ENCODE assay signal across 2 cellular contexts in the genomic region with DNA sequence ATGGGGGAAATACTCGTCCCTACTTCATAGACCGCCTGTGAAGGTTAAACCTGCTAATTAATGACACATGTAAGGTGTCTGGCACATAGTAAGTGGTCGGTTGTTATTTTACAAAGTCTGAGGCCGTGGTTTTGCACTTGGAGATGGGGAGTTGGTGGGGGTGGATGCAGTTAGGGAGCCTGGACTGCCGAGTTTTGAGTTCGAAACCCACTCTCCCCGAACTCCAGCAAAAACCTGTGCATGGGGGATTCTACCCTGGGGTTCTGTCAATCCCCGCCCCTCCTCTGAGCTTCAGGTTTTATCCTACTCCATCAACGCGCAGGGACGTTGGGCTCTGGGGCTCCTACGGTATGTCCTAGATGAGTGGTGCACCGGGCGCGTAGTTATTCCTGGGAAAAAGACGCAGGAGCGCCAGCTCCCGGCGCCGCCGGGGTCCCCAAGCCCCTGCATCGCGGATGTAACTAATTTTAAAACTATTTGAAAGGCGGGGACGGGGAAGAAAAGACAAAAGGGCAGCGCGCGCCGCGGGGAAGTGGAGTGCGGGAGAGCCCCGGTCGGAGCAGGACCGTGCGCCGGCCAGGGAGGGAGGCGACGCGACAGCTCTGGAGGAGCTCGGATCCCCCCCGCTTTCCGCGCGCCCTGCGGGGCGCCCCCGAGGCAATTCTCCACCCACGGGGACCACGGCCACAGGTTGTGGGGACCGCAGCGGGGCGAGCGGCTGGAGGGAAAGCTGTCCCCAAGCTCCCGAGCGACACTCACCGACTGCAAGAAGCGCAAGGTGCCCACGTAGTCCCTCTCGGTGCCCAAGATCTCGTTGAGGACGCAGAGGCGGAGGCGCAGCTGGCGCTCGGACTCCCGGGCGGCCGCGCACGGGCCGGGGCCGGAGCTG.
TF ChIP-seq lines count a peak whose summit lies in the region.

No MANE protein-coding gene starts in this region.

TF ChIP-seq in GM12878, 131 proteins besides CTCF, POLR2A, EP300 and RAD21 (continues in another document):
- TF ChIP-seq NR2C1 (IDR thresholded peaks at IDR 0.05) (no peak), IKZF1 (conservative IDR thresholded peaks at IDR 0.05) (peak; percentile 60), LARP7 (IDR thresholded peaks at IDR 0.05) (peak; percentile 79; the same call in 1 of the 2 replicates), JUND (IDR thresholded peaks at IDR 0.05; ENCODE audit: low read depth, low read length) (no peak), RFX5 (IDR thresholded peaks at IDR 0.05; ENCODE audit: low read depth, low read length) (no peak), POU2F2 (IDR thresholded peaks at IDR 0.05; ENCODE audit: borderline replicate concordance, low read depth, low read length) (no peak), SIX5 (IDR thresholded peaks at IDR 0.05; ENCODE audit: low read depth, low read length, severe bottlenecking) (no peak), ZNF622 (IDR thresholded peaks at IDR 0.05) (no peak), SREBF2 (IDR thresholded peaks at IDR 0.05; ENCODE audit: low read length) (no peak), HDAC6 (IDR thresholded peaks at IDR 0.05; ENCODE audit: unreplicated experiment) (peak; percentile 61), ZNF274 (IDR thresholded peaks at IDR 0.05; ENCODE audit: insufficient read depth, insufficient read length) (no peak), TARDBP (IDR thresholded peaks at IDR 0.05; ENCODE audit: borderline replicate concordance) (no peak), RCOR1 (conservative IDR thresholded peaks at IDR 0.05; ENCODE audit: low read depth, low read length) (no peak), ZZZ3 (IDR thresholded peaks at IDR 0.05; ENCODE audit: control insufficient read depth, insufficient read length, low read depth) (no peak)
- TF ChIP-seq, protein P1, sequence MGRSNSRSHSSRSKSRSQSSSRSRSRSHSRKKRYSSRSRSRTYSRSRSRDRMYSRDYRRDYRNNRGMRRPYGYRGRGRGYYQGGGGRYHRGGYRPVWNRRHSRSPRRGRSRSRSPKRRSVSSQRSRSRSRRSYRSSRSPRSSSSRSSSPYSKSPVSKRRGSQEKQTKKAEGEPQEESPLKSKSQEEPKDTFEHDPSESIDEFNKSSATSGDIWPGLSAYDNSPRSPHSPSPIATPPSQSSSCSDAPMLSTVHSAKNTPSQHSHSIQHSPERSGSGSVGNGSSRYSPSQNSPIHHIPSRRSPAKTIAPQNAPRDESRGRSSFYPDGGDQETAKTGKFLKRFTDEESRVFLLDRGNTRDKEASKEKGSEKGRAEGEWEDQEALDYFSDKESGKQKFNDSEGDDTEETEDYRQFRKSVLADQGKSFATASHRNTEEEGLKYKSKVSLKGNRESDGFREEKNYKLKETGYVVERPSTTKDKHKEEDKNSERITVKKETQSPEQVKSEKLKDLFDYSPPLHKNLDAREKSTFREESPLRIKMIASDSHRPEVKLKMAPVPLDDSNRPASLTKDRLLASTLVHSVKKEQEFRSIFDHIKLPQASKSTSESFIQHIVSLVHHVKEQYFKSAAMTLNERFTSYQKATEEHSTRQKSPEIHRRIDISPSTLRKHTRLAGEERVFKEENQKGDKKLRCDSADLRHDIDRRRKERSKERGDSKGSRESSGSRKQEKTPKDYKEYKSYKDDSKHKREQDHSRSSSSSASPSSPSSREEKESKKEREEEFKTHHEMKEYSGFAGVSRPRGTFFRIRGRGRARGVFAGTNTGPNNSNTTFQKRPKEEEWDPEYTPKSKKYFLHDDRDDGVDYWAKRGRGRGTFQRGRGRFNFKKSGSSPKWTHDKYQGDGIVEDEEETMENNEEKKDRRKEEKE (IDR thresholded peaks at IDR 0.05), result no peak
- TF ChIP-seq, protein P2, sequence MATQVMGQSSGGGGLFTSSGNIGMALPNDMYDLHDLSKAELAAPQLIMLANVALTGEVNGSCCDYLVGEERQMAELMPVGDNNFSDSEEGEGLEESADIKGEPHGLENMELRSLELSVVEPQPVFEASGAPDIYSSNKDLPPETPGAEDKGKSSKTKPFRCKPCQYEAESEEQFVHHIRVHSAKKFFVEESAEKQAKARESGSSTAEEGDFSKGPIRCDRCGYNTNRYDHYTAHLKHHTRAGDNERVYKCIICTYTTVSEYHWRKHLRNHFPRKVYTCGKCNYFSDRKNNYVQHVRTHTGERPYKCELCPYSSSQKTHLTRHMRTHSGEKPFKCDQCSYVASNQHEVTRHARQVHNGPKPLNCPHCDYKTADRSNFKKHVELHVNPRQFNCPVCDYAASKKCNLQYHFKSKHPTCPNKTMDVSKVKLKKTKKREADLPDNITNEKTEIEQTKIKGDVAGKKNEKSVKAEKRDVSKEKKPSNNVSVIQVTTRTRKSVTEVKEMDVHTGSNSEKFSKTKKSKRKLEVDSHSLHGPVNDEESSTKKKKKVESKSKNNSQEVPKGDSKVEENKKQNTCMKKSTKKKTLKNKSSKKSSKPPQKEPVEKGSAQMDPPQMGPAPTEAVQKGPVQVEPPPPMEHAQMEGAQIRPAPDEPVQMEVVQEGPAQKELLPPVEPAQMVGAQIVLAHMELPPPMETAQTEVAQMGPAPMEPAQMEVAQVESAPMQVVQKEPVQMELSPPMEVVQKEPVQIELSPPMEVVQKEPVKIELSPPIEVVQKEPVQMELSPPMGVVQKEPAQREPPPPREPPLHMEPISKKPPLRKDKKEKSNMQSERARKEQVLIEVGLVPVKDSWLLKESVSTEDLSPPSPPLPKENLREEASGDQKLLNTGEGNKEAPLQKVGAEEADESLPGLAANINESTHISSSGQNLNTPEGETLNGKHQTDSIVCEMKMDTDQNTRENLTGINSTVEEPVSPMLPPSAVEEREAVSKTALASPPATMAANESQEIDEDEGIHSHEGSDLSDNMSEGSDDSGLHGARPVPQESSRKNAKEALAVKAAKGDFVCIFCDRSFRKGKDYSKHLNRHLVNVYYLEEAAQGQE (IDR thresholded peaks at IDR 0.05; ENCODE audit: low read depth, low read length), result no peak
- TF ChIP-seq, protein P3, sequence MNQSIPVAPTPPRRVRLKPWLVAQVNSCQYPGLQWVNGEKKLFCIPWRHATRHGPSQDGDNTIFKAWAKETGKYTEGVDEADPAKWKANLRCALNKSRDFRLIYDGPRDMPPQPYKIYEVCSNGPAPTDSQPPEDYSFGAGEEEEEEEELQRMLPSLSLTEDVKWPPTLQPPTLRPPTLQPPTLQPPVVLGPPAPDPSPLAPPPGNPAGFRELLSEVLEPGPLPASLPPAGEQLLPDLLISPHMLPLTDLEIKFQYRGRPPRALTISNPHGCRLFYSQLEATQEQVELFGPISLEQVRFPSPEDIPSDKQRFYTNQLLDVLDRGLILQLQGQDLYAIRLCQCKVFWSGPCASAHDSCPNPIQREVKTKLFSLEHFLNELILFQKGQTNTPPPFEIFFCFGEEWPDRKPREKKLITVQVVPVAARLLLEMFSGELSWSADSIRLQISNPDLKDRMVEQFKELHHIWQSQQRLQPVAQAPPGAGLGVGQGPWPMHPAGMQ (IDR thresholded peaks at IDR 0.05; ENCODE audit: borderline replicate concordance), result no peak
- TF ChIP-seq, protein P4, sequence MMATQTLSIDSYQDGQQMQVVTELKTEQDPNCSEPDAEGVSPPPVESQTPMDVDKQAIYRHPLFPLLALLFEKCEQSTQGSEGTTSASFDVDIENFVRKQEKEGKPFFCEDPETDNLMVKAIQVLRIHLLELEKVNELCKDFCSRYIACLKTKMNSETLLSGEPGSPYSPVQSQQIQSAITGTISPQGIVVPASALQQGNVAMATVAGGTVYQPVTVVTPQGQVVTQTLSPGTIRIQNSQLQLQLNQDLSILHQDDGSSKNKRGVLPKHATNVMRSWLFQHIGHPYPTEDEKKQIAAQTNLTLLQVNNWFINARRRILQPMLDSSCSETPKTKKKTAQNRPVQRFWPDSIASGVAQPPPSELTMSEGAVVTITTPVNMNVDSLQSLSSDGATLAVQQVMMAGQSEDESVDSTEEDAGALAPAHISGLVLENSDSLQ (IDR thresholded peaks at IDR 0.05), result no peak

TF ChIP-seq in HepG2, 621 proteins besides CTCF, POLR2A, EP300 and RAD21:
- TF ChIP-seq, protein P5, sequence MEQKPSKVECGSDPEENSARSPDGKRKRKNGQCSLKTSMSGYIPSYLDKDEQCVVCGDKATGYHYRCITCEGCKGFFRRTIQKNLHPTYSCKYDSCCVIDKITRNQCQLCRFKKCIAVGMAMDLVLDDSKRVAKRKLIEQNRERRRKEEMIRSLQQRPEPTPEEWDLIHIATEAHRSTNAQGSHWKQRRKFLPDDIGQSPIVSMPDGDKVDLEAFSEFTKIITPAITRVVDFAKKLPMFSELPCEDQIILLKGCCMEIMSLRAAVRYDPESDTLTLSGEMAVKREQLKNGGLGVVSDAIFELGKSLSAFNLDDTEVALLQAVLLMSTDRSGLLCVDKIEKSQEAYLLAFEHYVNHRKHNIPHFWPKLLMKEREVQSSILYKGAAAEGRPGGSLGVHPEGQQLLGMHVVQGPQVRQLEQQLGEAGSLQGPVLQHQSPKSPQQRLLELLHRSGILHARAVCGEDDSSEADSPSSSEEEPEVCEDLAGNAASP (CRISPR knock-in tag; IDR thresholded peaks at IDR 0.05; ENCODE audit: borderline replicate concordance), result no peak
- TF ChIP-seq HNRNPLL (IDR thresholded peaks at IDR 0.05; ENCODE audit: low read depth, low read length, poor library complexity, severe bottlenecking) (peak; percentile 59), TGIF2 (CRISPR knock-in tag; IDR thresholded peaks at IDR 0.05) (no peak), MZF1 (CRISPR knock-in tag; IDR thresholded peaks at IDR 0.05; ENCODE audit: borderline replicate concordance) (no peak), ZNF24 (IDR thresholded peaks at IDR 0.05) (no peak), ZNF451 (CRISPR knock-in tag; IDR thresholded peaks at IDR 0.05) (0 out of 2 replicates have a peak, but pooled peaks have one; percentile 7), ZNF768 (CRISPR knock-in tag; IDR thresholded peaks at IDR 0.05) (0 out of 2 replicates have a peak, but pooled peaks have one; percentile 26), EZH2 (conservative IDR thresholded peaks at IDR 0.05; ENCODE audit: low read depth, low read length) (peak; percentile 98), ZNF17 (CRISPR knock-in tag; IDR thresholded peaks at IDR 0.05) (no peak), ZNF33B (CRISPR knock-in tag; IDR thresholded peaks at IDR 0.05) (no peak), ZNF430 (CRISPR knock-in tag; IDR thresholded peaks at IDR 0.05) (no peak)
- TF ChIP-seq, protein P6, sequence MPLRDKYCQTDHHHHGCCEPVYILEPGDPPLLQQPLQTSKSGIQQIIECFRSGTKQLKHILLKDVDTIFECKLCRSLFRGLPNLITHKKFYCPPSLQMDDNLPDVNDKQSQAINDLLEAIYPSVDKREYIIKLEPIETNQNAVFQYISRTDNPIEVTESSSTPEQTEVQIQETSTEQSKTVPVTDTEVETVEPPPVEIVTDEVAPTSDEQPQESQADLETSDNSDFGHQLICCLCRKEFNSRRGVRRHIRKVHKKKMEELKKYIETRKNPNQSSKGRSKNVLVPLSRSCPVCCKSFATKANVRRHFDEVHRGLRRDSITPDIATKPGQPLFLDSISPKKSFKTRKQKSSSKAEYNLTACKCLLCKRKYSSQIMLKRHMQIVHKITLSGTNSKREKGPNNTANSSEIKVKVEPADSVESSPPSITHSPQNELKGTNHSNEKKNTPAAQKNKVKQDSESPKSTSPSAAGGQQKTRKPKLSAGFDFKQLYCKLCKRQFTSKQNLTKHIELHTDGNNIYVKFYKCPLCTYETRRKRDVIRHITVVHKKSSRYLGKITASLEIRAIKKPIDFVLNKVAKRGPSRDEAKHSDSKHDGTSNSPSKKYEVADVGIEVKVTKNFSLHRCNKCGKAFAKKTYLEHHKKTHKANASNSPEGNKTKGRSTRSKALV (CRISPR knock-in tag; IDR thresholded peaks at IDR 0.05), result peak; percentile 96
